Comparison of ENCODE assay signal across 1 cellular context in the genomic region with DNA sequence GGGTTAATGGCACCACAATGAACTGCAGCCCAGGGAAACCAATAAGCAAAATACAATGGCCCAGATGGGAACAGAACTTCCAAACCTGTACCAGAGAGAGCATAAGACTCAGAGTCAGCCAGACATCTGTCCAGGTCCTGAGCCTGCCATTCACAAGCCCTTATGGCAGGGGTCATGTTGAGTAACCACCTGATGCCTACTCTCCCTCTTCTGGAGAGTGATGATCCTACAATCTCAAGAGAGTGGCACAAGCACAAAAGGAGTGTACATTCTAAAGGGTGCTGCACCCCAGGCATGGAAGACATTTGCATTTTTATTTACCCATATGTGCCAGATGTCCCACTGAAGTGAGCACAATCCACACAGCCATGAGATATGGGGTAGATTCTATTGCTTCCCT.
TF ChIP-seq lines count a peak whose summit lies in the region.

No MANE protein-coding gene starts in this region.

TF ChIP-seq in GM23338, 12 proteins besides CTCF, POLR2A, EP300 and RAD21:
- TF ChIP-seq STAT1 (IDR thresholded peaks at IDR 0.05; ENCODE audit: unreplicated experiment) (no peak), ZNF331 (CRISPR knock-in tag; IDR thresholded peaks at IDR 0.05; ENCODE audit: low read depth) (no peak), EZH2 (IDR thresholded peaks at IDR 0.05; ENCODE audit: low read depth, unreplicated experiment) (no peak), POLR2AphosphoS5 (IDR thresholded peaks at IDR 0.05; ENCODE audit: low read depth) (no peak), NANOG (IDR thresholded peaks at IDR 0.05; ENCODE audit: borderline replicate concordance) (no peak), JUNB (IDR thresholded peaks at IDR 0.05; ENCODE audit: unreplicated experiment) (no peak), CREB1 (CRISPR knock-in tag; IDR thresholded peaks at IDR 0.05; ENCODE audit: low read depth) (no peak), ZNF114 (CRISPR knock-in tag; IDR thresholded peaks at IDR 0.05) (no peak), EZH2phosphoT487 (IDR thresholded peaks at IDR 0.05; ENCODE audit: unreplicated experiment) (no peak)
- TF ChIP-seq, protein P1, sequence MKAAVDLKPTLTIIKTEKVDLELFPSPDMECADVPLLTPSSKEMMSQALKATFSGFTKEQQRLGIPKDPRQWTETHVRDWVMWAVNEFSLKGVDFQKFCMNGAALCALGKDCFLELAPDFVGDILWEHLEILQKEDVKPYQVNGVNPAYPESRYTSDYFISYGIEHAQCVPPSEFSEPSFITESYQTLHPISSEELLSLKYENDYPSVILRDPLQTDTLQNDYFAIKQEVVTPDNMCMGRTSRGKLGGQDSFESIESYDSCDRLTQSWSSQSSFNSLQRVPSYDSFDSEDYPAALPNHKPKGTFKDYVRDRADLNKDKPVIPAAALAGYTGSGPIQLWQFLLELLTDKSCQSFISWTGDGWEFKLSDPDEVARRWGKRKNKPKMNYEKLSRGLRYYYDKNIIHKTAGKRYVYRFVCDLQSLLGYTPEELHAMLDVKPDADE (IDR thresholded peaks at IDR 0.05): no peak
- TF ChIP-seq, protein P2, sequence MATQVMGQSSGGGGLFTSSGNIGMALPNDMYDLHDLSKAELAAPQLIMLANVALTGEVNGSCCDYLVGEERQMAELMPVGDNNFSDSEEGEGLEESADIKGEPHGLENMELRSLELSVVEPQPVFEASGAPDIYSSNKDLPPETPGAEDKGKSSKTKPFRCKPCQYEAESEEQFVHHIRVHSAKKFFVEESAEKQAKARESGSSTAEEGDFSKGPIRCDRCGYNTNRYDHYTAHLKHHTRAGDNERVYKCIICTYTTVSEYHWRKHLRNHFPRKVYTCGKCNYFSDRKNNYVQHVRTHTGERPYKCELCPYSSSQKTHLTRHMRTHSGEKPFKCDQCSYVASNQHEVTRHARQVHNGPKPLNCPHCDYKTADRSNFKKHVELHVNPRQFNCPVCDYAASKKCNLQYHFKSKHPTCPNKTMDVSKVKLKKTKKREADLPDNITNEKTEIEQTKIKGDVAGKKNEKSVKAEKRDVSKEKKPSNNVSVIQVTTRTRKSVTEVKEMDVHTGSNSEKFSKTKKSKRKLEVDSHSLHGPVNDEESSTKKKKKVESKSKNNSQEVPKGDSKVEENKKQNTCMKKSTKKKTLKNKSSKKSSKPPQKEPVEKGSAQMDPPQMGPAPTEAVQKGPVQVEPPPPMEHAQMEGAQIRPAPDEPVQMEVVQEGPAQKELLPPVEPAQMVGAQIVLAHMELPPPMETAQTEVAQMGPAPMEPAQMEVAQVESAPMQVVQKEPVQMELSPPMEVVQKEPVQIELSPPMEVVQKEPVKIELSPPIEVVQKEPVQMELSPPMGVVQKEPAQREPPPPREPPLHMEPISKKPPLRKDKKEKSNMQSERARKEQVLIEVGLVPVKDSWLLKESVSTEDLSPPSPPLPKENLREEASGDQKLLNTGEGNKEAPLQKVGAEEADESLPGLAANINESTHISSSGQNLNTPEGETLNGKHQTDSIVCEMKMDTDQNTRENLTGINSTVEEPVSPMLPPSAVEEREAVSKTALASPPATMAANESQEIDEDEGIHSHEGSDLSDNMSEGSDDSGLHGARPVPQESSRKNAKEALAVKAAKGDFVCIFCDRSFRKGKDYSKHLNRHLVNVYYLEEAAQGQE (IDR thresholded peaks at IDR 0.05; ENCODE audit: unreplicated experiment): no peak
- TF ChIP-seq, protein P3, sequence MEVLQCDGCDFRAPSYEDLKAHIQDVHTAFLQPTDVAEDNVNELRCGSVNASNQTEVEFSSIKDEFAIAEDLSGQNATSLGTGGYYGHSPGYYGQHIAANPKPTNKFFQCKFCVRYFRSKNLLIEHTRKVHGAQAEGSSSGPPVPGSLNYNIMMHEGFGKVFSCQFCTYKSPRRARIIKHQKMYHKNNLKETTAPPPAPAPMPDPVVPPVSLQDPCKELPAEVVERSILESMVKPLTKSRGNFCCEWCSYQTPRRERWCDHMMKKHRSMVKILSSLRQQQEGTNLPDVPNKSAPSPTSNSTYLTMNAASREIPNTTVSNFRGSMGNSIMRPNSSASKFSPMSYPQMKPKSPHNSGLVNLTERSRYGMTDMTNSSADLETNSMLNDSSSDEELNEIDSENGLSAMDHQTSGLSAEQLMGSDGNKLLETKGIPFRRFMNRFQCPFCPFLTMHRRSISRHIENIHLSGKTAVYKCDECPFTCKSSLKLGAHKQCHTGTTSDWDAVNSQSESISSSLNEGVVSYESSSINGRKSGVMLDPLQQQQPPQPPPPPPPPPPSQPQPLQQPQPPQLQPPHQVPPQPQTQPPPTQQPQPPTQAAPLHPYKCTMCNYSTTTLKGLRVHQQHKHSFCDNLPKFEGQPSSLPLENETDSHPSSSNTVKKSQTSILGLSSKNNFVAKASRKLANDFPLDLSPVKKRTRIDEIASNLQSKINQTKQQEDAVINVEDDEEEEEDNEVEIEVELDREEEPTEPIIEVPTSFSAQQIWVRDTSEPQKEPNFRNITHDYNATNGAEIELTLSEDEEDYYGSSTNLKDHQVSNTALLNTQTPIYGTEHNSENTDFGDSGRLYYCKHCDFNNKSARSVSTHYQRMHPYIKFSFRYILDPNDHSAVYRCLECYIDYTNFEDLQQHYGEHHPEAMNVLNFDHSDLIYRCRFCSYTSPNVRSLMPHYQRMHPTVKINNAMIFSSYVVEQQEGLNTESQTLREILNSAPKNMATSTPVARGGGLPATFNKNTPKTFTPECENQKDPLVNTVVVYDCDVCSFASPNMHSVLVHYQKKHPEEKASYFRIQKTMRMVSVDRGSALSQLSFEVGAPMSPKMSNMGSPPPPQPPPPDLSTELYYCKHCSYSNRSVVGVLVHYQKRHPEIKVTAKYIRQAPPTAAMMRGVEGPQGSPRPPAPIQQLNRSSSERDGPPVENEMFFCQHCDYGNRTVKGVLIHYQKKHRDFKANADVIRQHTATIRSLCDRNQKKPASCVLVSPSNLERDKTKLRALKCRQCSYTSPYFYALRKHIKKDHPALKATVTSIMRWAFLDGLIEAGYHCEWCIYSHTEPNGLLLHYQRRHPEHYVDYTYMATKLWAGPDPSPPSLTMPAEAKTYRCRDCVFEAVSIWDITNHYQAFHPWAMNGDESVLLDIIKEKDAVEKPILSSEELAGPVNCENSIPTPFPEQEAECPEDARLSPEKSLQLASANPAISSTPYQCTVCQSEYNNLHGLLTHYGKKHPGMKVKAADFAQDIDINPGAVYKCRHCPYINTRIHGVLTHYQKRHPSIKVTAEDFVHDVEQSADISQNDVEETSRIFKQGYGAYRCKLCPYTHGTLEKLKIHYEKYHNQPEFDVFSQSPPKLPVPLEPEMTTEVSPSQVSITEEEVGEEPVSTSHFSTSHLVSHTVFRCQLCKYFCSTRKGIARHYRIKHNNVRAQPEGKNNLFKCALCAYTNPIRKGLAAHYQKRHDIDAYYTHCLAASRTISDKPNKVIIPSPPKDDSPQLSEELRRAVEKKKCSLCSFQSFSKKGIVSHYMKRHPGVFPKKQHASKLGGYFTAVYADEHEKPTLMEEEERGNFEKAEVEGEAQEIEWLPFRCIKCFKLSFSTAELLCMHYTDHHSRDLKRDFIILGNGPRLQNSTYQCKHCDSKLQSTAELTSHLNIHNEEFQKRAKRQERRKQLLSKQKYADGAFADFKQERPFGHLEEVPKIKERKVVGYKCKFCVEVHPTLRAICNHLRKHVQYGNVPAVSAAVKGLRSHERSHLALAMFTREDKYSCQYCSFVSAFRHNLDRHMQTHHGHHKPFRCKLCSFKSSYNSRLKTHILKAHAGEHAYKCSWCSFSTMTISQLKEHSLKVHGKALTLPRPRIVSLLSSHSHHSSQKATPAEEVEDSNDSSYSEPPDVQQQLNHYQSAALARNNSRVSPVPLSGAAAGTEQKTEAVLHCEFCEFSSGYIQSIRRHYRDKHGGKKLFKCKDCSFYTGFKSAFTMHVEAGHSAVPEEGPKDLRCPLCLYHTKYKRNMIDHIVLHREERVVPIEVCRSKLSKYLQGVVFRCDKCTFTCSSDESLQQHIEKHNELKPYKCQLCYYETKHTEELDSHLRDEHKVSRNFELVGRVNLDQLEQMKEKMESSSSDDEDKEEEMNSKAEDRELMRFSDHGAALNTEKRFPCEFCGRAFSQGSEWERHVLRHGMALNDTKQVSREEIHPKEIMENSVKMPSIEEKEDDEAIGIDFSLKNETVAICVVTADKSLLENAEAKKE (CRISPR knock-in tag; IDR thresholded peaks at IDR 0.05): no peak
